8 cellular contexts compared by ENCODE assay signal in the genomic region with DNA sequence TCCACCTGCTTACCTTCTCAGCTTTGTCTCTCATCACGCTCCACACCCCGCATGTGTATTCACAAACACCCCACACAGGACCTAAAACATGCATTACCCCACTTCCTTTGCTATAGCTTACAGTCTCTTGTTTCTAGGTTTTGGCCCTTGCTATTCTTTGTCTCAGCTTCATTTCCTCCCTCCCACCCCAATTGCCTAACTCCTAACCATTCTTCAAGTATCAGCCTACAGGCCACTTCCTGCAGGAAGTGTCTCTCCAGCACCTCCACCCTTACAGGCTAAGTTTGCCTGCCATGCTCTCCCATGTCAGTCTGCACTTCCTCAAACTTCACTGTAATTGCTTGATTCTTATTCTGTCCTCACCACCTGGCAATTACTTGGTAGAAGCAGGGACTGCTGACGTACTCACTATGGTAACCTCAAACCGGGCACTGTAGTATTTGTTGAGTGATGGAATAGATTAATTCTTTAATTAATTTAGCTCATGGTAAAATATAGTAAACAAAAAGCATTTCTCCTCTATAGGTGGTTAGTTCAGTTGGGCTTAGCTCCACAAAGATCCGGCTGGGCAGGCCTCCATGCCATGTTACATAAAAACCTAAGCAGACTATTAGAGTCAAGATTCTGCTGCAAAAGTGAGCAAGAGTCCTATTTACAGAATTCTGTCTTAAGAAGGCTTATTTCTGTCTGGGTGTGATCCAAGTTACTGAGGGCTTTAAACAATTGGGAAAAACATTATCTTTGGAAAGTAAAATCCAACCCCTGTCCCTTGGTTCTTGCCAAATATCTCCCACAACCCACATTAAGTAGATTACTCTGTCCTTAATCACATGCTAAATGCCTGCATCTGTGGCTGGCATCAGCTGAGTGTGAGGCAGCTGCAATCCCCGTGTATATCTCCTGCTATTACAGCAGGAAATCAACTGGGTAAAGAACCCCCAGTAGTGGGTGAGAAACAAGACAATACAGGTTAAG.
DNase-seq lines count a peak whose midpoint lies in the region; ATAC-seq, FAIRE-seq and TF ChIP-seq lines count a peak whose summit lies in the region.

No MANE protein-coding gene starts in this region.

- TF ChIP-seq POLR2A in GM12891 (IDR thresholded peaks at IDR 0.05; ENCODE audit: low read depth, low read length) = no peak

- intact Hi-C loops in left colon (cut with DNase I, micrococcal nuclease) = no loop called here

- no peak for DNase-seq in GM12891 (ENCODE audit: insufficient read length, low spot score)
- DNase-seq in SKM-1 (lab: John Stamatoyannopoulos, UW; ENCODE audit: unreplicated experiment) = peak; percentile 97
- no peak for DNase-seq in left colon
- no peak for DNase-seq in amniotic stem cell (lab: John Stamatoyannopoulos, UW)
- DNase-seq in HT-29 (ENCODE audit: low spot score) = no peak
- no peak for DNase-seq in DMS153 (lab: John Stamatoyannopoulos, UW)
- no peak for DNase-seq in activated CD4-positive, alpha-beta T cell treated with anti-CD3 and anti-CD28 coated beads for 1 hour

- peak; percentile 84 for FAIRE-seq in GM12891 (lab: Jason Lieb, UNC)

- ATAC-seq in HG02884 (IDR thresholded peaks at IDR 0.05; ENCODE audit: unreplicated experiment) = peak; percentile 40
- ATAC-seq in left colon = peak; percentile 66

TF ChIP-seq in GM12891, 5 proteins besides CTCF, POLR2A, EP300 and RAD21:
- TF ChIP-seq POLR2AphosphoS5 (IDR thresholded peaks at IDR 0.05; ENCODE audit: low read depth, low read length) = no peak
- TF ChIP-seq TAF1 (IDR thresholded peaks at IDR 0.05; ENCODE audit: low read depth, low read length) = no peak
- TF ChIP-seq POU2F2 (IDR thresholded peaks at IDR 0.05; ENCODE audit: low read depth, low read length) = no peak
- TF ChIP-seq SPI1 (IDR thresholded peaks at IDR 0.05; ENCODE audit: low read depth, low read length) = peak; percentile 90
- no peak for TF ChIP-seq PAX5 (IDR thresholded peaks at IDR 0.05; ENCODE audit: insufficient read depth, low read length, severe bottlenecking)
